In the genomic region with DNA sequence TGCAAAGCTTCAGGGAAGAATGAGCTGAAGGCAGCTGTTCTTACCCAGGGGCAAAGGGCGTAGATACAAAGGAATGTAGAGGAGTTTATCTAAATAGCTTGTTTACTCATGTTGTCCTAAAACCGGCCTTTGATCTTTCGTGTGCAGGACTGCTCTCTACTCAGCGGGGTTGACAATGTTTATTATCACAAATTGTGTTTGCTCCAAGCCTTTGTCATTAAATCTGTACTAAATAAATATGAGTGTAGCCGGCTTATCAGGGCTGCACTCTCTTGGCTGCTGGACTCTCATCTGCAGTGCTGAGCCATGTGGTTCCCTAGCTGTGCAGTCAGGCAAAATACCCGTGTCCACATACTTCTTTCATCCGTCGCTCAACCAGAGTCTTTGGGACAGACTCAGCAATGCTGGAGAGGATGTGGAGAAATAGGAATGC, we compare ENCODE assay signal across 1 cellular context.
TF ChIP-seq lines count a peak whose summit lies in the region.

No MANE protein-coding gene starts in this region.

TF ChIP-seq in HepG2, 621 proteins besides CTCF, POLR2A, EP300 and RAD21 (continued from another document and continues in another):
- TF ChIP-seq ZBTB10 (CRISPR knock-in tag; IDR thresholded peaks at IDR 0.05; ENCODE audit: borderline replicate concordance) = no peak
- no peak for TF ChIP-seq SOX6 (IDR thresholded peaks at IDR 0.05)
- peak; percentile 99 for TF ChIP-seq SOX6 (CRISPR knock-in tag; IDR thresholded peaks at IDR 0.05)
- no peak for TF ChIP-seq PRMT3 (CRISPR knock-in tag; IDR thresholded peaks at IDR 0.05; ENCODE audit: borderline replicate concordance, low read depth)
- TF ChIP-seq REXO4 (CRISPR knock-in tag; IDR thresholded peaks at IDR 0.05; ENCODE audit: borderline replicate concordance) = no peak
- no peak for TF ChIP-seq FOXM1 (CRISPR knock-in tag; IDR thresholded peaks at IDR 0.05)
- TF ChIP-seq NR2C2 (CRISPR knock-in tag; IDR thresholded peaks at IDR 0.05; ENCODE audit: borderline replicate concordance) = peak; percentile 28; the same call in 1 of the 2 replicates
- no peak for TF ChIP-seq MAF1 (CRISPR knock-in tag; IDR thresholded peaks at IDR 0.05; ENCODE audit: borderline replicate concordance)
- no peak for TF ChIP-seq ZNF83 (CRISPR knock-in tag; IDR thresholded peaks at IDR 0.05; ENCODE audit: borderline replicate concordance)
- TF ChIP-seq CCDC6 (CRISPR knock-in tag; IDR thresholded peaks at IDR 0.05) = peak; percentile 60; the same call in 1 of the 2 replicates
- no peak for TF ChIP-seq JARID2 (CRISPR knock-in tag; IDR thresholded peaks at IDR 0.05; ENCODE audit: insufficient replicate concordance)
- TF ChIP-seq FUBP1 (CRISPR knock-in tag; IDR thresholded peaks at IDR 0.05; ENCODE audit: borderline replicate concordance) = no peak
- TF ChIP-seq NR1H2 (CRISPR knock-in tag; IDR thresholded peaks at IDR 0.05; ENCODE audit: borderline replicate concordance, low read depth) = no peak
- no peak for TF ChIP-seq ZBTB49 (CRISPR knock-in tag; IDR thresholded peaks at IDR 0.05; ENCODE audit: borderline replicate concordance)
- 0 out of 2 replicates have a peak, but pooled peaks have one; percentile 48 for TF ChIP-seq MLX (CRISPR knock-in tag; IDR thresholded peaks at IDR 0.05)
- TF ChIP-seq SMAD9 (CRISPR knock-in tag; IDR thresholded peaks at IDR 0.05) = no peak
- TF ChIP-seq ZNF354B (CRISPR knock-in tag; IDR thresholded peaks at IDR 0.05) = no peak
- TF ChIP-seq MBD4 (IDR thresholded peaks at IDR 0.05; ENCODE audit: borderline replicate concordance, low read length) = no peak
- no peak for TF ChIP-seq KLF15 (CRISPR knock-in tag; IDR thresholded peaks at IDR 0.05; ENCODE audit: borderline replicate concordance)
- no peak for TF ChIP-seq ZBTB46 (CRISPR knock-in tag; IDR thresholded peaks at IDR 0.05; ENCODE audit: borderline replicate concordance)
- TF ChIP-seq ZNF816 (CRISPR knock-in tag; IDR thresholded peaks at IDR 0.05; ENCODE audit: borderline replicate concordance) = no peak
- TF ChIP-seq, protein P1, sequence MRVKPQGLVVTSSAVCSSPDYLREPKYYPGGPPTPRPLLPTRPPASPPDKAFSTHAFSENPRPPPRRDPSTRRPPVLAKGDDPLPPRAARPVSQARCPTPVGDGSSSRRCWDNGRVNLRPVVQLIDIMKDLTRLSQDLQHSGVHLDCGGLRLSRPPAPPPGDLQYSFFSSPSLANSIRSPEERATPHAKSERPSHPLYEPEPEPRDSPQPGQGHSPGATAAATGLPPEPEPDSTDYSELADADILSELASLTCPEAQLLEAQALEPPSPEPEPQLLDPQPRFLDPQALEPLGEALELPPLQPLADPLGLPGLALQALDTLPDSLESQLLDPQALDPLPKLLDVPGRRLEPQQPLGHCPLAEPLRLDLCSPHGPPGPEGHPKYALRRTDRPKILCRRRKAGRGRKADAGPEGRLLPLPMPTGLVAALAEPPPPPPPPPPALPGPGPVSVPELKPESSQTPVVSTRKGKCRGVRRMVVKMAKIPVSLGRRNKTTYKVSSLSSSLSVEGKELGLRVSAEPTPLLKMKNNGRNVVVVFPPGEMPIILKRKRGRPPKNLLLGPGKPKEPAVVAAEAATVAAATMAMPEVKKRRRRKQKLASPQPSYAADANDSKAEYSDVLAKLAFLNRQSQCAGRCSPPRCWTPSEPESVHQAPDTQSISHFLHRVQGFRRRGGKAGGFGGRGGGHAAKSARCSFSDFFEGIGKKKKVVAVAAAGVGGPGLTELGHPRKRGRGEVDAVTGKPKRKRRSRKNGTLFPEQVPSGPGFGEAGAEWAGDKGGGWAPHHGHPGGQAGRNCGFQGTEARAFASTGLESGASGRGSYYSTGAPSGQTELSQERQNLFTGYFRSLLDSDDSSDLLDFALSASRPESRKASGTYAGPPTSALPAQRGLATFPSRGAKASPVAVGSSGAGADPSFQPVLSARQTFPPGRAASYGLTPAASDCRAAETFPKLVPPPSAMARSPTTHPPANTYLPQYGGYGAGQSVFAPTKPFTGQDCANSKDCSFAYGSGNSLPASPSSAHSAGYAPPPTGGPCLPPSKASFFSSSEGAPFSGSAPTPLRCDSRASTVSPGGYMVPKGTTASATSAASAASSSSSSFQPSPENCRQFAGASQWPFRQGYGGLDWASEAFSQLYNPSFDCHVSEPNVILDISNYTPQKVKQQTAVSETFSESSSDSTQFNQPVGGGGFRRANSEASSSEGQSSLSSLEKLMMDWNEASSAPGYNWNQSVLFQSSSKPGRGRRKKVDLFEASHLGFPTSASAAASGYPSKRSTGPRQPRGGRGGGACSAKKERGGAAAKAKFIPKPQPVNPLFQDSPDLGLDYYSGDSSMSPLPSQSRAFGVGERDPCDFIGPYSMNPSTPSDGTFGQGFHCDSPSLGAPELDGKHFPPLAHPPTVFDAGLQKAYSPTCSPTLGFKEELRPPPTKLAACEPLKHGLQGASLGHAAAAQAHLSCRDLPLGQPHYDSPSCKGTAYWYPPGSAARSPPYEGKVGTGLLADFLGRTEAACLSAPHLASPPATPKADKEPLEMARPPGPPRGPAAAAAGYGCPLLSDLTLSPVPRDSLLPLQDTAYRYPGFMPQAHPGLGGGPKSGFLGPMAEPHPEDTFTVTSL (CRISPR knock-in tag; IDR thresholded peaks at IDR 0.05; ENCODE audit: borderline replicate concordance) = peak; percentile 89
- peak; percentile 58 for TF ChIP-seq ATF2 (CRISPR knock-in tag; IDR thresholded peaks at IDR 0.05)
- no peak for TF ChIP-seq SNAI1 (CRISPR knock-in tag; IDR thresholded peaks at IDR 0.05; ENCODE audit: borderline replicate concordance)
- no peak for TF ChIP-seq KDM2A (CRISPR knock-in tag; IDR thresholded peaks at IDR 0.05; ENCODE audit: borderline replicate concordance, low read depth)
- peak; percentile 67; the same call in 1 of the 2 replicates for TF ChIP-seq CBX5 (CRISPR knock-in tag; IDR thresholded peaks at IDR 0.05; ENCODE audit: borderline replicate concordance)
- TF ChIP-seq ARID3A (IDR thresholded peaks at IDR 0.05; ENCODE audit: low read depth, low read length) = peak; percentile 91
- peak; percentile 84 for TF ChIP-seq FOXO1 (CRISPR knock-in tag; IDR thresholded peaks at IDR 0.05)
- no peak for TF ChIP-seq ZNF263 (CRISPR knock-in tag; IDR thresholded peaks at IDR 0.05)
- TF ChIP-seq GATAD1 (CRISPR knock-in tag; IDR thresholded peaks at IDR 0.05) = 0 out of 2 replicates have a peak, but pooled peaks have one; percentile 29
- TF ChIP-seq, protein P2, sequence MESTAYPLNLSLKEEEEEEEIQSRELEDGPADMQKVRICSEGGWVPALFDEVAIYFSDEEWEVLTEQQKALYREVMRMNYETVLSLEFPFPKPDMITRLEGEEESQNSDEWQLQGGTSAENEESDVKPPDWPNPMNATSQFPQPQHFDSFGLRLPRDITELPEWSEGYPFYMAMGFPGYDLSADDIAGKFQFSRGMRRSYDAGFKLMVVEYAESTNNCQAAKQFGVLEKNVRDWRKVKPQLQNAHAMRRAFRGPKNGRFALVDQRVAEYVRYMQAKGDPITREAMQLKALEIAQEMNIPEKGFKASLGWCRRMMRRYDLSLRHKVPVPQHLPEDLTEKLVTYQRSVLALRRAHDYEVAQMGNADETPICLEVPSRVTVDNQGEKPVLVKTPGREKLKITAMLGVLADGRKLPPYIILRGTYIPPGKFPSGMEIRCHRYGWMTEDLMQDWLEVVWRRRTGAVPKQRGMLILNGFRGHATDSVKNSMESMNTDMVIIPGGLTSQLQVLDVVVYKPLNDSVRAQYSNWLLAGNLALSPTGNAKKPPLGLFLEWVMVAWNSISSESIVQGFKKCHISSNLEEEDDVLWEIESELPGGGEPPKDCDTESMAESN (CRISPR knock-in tag; conservative IDR thresholded peaks at IDR 0.05) = 0 out of 2 replicates have a peak, but pooled peaks have one; percentile 38
- no peak for TF ChIP-seq XBP1 (CRISPR knock-in tag; IDR thresholded peaks at IDR 0.05)
- TF ChIP-seq FOSL1 (CRISPR knock-in tag; IDR thresholded peaks at IDR 0.05; ENCODE audit: borderline replicate concordance) = no peak
- TF ChIP-seq ZNF772 (CRISPR knock-in tag; IDR thresholded peaks at IDR 0.05) = 0 out of 2 replicates have a peak, but pooled peaks have one; percentile 31
- TF ChIP-seq HDAC6 (IDR thresholded peaks at IDR 0.05; ENCODE audit: low read depth, low read length) = no peak
- TF ChIP-seq ZNF431 (CRISPR knock-in tag; IDR thresholded peaks at IDR 0.05; ENCODE audit: borderline replicate concordance, low read depth) = no peak; the same call in 1 of the 2 replicates
- peak; percentile 36; the same call in 1 of the 2 replicates for TF ChIP-seq JUND (CRISPR knock-in tag; IDR thresholded peaks at IDR 0.05)
